8 cellular contexts compared by ENCODE assay signal in genomic region chr9:98075332-98075805, GRCh38. TPM values are rescaled to one million over a fixed set of nuclear protein-coding genes. Genes with fewer than 3 reads are reported as not detected.
DNase-seq lines count a peak whose midpoint lies in the region; ATAC-seq and TF ChIP-seq lines count a peak whose summit lies in the region.

No MANE protein-coding gene starts in this region.

- no peaks in the 10 kb centered on the region for H3K27me3 ChIP-seq in lower lobe of right lung (ENCODE audit: low read depth)

- in situ Hi-C loops in ACHN (cut with HindIII; ENCODE audit: low pct_ligation_motif_present, low pct_unique_long_range_greater_than_20kb, low sequenced_read_pairs), result no loop called here
- in situ Hi-C loops in astrocyte of the spinal cord (cut with HindIII; ENCODE audit: low sequenced_read_pairs), result no loop called here

- H3K4me1 ChIP-seq in lower lobe of right lung, result peaks cover 39% of the 10 kb centered on the region

- no peak for TF ChIP-seq CTCF in astrocyte of the spinal cord (IDR thresholded peaks at IDR 0.05; ENCODE audit: low read depth, low read length)
- TF ChIP-seq CTCF in lower lobe of right lung (IDR thresholded peaks at IDR 0.05), result no peak

- ATAC-seq in lower lobe of right lung, result peak; percentile 45 to 63
- no peak for ATAC-seq in HG02884 (IDR thresholded peaks at IDR 0.05; ENCODE audit: unreplicated experiment)

- H3K36me3 ChIP-seq in lower lobe of right lung, result peaks cover 30% of the 10 kb centered on the region

- intact Hi-C loops in lower lobe of right lung (cut with DNase I), result no loop called here

- peak overlapping the region; percentile 32 for H3K27ac ChIP-seq in lower lobe of right lung

- POLR2A ChIA-PET in HEK293T (lab: Yijun Ruan, JAX), result no interaction called here

- H3K4me3 ChIP-seq in astrocyte of the spinal cord (ENCODE audit: low read depth, low read length) (no peak overlapping the region), lower lobe of right lung (no peak overlapping the region)

- H3K9me3 ChIP-seq in lower lobe of right lung, result no peaks in the 10 kb centered on the region

- peak; percentile 76 for DNase-seq in ACHN
- DNase-seq in HEK293T (ENCODE audit: extremely low spot score), result no peak
- peak; percentile 63 for DNase-seq in astrocyte of the spinal cord (ENCODE audit: low read depth, low spot score)
- no peak for DNase-seq in lower lobe of right lung
- no peak for DNase-seq in NOMO-1 treated with dmso at 0.1 percent for 144 hours (lab: John Stamatoyannopoulos, UW; ENCODE audit: unreplicated experiment)
- no peak for DNase-seq in GM19238 (ENCODE audit: insufficient read length, low spot score)
- DNase-seq in NCI-H2196 treated with DMSO at 0.1 percent for 48 hours (lab: John Stamatoyannopoulos, UW; ENCODE audit: unreplicated experiment), result no peak

- CTCF ChIA-PET in HEK293T (lab: Yijun Ruan, JAX), result interaction anchor here (0.6 kb wide), 1 partner anchor 74 kb away, joined by 3 read pairs; no protein-coding TSS in a partner anchor

TF ChIP-seq in HEK293T, 16 proteins besides CTCF, POLR2A, EP300 and RAD21:
- TF ChIP-seq FOXA1 (IDR thresholded peaks at IDR 0.05), result no peak
- no peak for TF ChIP-seq SP1 (IDR thresholded peaks at IDR 0.05)
- TF ChIP-seq LEF1 (IDR thresholded peaks at IDR 0.05; ENCODE audit: borderline replicate concordance), result no peak
- TF ChIP-seq TARDBP (IDR thresholded peaks at IDR 0.05), result no peak
- TF ChIP-seq, protein P1, sequence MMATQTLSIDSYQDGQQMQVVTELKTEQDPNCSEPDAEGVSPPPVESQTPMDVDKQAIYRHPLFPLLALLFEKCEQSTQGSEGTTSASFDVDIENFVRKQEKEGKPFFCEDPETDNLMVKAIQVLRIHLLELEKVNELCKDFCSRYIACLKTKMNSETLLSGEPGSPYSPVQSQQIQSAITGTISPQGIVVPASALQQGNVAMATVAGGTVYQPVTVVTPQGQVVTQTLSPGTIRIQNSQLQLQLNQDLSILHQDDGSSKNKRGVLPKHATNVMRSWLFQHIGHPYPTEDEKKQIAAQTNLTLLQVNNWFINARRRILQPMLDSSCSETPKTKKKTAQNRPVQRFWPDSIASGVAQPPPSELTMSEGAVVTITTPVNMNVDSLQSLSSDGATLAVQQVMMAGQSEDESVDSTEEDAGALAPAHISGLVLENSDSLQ (IDR thresholded peaks at IDR 0.05), result peak; percentile 35; the same call in 1 of the 2 replicates
- TF ChIP-seq HDGF (IDR thresholded peaks at IDR 0.05; ENCODE audit: borderline replicate concordance), result no peak
TF ChIP-seq in HEK293T: peak in this region for 1.

RNA-seq across cellular contexts. Expression of gene NANS, which starts 18.8 kb away (rescaled TPM):
- 61.9 TPM for total RNA-seq in lower lobe of right lung

RNA-seq across cellular contexts. Expression of gene TRIM14, which starts 43.7 kb away (rescaled TPM):
- total RNA-seq in lower lobe of right lung, result 82.5 TPM

Comparison
In these comparisons a context has a peak if more than half of its experiments do, and no peak if none do; other contexts are left out.
1. DNase-seq: peak in ACHN (single experiment) and astrocyte of the spinal cord (single experiment); none in HEK293T (single experiment), lower lobe of right lung (single experiment), NOMO-1 treated with dmso at 0.1 percent for 144 hours (single experiment), GM19238 (single experiment) and NCI-H2196 treated with DMSO at 0.1 percent for 48 hours (single experiment).